Comparison of ENCODE assay signal across 37 cellular contexts in genomic region chr20:46300281-46300680, GRCh38. TPM values are rescaled to one million over a fixed set of nuclear protein-coding genes. Genes with fewer than 3 reads are reported as not detected.
"Had no signal": no experiment of that assay in that cellular context is flagged by ENCODE, and none has a peak within 500 bp of the region (broad histone marks: within the 10 kb centered on the region; RNA-seq: fewer than 3 reads in every experiment).

No MANE protein-coding gene starts in this region.

- H3K4me3 Mint-ChIP-seq: activated B cell treated with CpG ODN at 0.5 μM for 24 hours; activated CD4-positive, alpha-beta memory T cell treated with anti-CD3 and anti-CD28 coated beads for 36 hours; activated CD4-positive, alpha-beta T cell treated with anti-CD3 and anti-CD28 coated beads, Interleukin-2, amount 10 ng/mL, durations not matched to agents 24 days and 14 days; activated CD8-positive, alpha-beta memory T cell treated with anti-CD3 and anti-CD28 coated beads, Interleukin-2, amount 10 ng/mL, durations not matched to agents 7 days and 5 days; activated CD8-positive, alpha-beta T cell treated with anti-CD3 and anti-CD28 coated beads for 36 hours; activated naive CD4-positive, alpha-beta T cell treated with anti-CD3 and anti-CD28 coated beads, Interleukin-2, amount 10 ng/mL, durations not matched to agents 7 days and 5 days; activated naive CD4-positive, alpha-beta T cell treated with anti-CD3 and anti-CD28 coated beads, Interleukin-2, amount 50 U/mL, for 24 hours; activated naive CD8-positive, alpha-beta T cell; activated naive CD8-positive, alpha-beta T cell treated with anti-CD3 and anti-CD28 coated beads, Interleukin-2, amount 10 ng/mL, durations not matched to agents 7 days and 5 days; activated naive CD8-positive, alpha-beta T cell treated with anti-CD3 and anti-CD28 coated beads, Interleukin-2, amount 50 U/mL, for 24 hours; activated T-cell treated with anti-CD3 and anti-CD28 coated beads, Interleukin-2, amount 50 U/mL, for 24 hours; brain; central memory CD8-positive, alpha-beta T cell; T-cell; T-helper 2 cell treated with Interferon-gamma antibody and Interleukin-4, amounts not matched to agents 5 μg/mL and 100 μg/mL, for 36 hours had no signal

- H3K9me3 ChIP-seq: ascending aorta had no signal

- DNase-seq: activated B cell treated with CpG ODN at 0.5 μM for 24 hours; activated CD4-positive, alpha-beta memory T cell treated with anti-CD3 and anti-CD28 coated beads for 36 hours; activated CD4-positive, alpha-beta T cell treated with anti-CD3 and anti-CD28 coated beads for 4 hours; activated CD4-positive, alpha-beta T cell treated with anti-CD3 and anti-CD28 coated beads, Interleukin-2, amount 10 ng/mL, durations not matched to agents 24 days and 14 days; activated CD4-positive, alpha-beta T cell treated with anti-CD3 and anti-CD28 coated beads, Interleukin-2, amount 50 U/mL, for 1 hour; activated CD4-positive, alpha-beta T cell treated with anti-CD3 and anti-CD28 coated beads, Interleukin-2, amount 50 U/mL, for 4 hours; activated CD4-positive, CD25-positive, alpha-beta regulatory T cell treated with anti-CD3 and anti-CD28 coated beads, Interleukin-2, amount 50 U/mL, for 72 hours; activated CD8-positive, alpha-beta memory T cell treated with anti-CD3 and anti-CD28 coated beads, Interleukin-2, amount 10 ng/mL, durations not matched to agents 7 days and 5 days; activated CD8-positive, alpha-beta memory T cell treated with anti-CD3 and anti-CD28 coated beads, Interleukin-2, amount 50 U/mL, for 48 hours; activated CD8-positive, alpha-beta T cell treated with anti-CD3 and anti-CD28 coated beads for 36 hours; activated effector memory CD4-positive, alpha-beta T cell treated with Interleukin-2 at 50 U/mL for 16 hours; activated gamma-delta T cell; activated naive CD4-positive, alpha-beta T cell treated with anti-CD3 and anti-CD28 coated beads, Interleukin-2, amount 10 ng/mL, durations not matched to agents 7 days and 5 days; activated naive CD4-positive, alpha-beta T cell treated with Interleukin-2 at 50 U/mL for 16 hours; activated naive CD8-positive, alpha-beta T cell treated with anti-CD3 and anti-CD28 coated beads, Interleukin-2, amount 10 ng/mL, durations not matched to agents 7 days and 5 days; activated naive CD8-positive, alpha-beta T cell treated with anti-CD3 and anti-CD28 coated beads, Interleukin-2, amount 50 U/mL, for 24 hours; activated T-cell treated with anti-CD3 and anti-CD28 coated beads, Interleukin-2, amount 50 U/mL, for 24 hours; activated T-cell treated with anti-CD3 and anti-CD28 coated beads, Interleukin-2, amount 50 U/mL, for 48 hours; amygdala; anterior cingulate cortex; caudate nucleus; cerebellar nuclear complex; T-cell; T-helper 2 cell; T-helper 9 cell had no signal

- H3K4me1 Mint-ChIP-seq: activated B cell treated with CpG ODN at 0.5 μM for 24 hours; activated CD4-positive, alpha-beta T cell treated with anti-CD3 and anti-CD28 coated beads, Interleukin-2, amount 10 ng/mL, durations not matched to agents 24 days and 14 days; activated CD8-positive, alpha-beta memory T cell treated with anti-CD3 and anti-CD28 coated beads, Interleukin-2, amount 10 ng/mL, durations not matched to agents 7 days and 5 days; activated naive CD4-positive, alpha-beta T cell treated with anti-CD3 and anti-CD28 coated beads, Interleukin-2, amount 10 ng/mL, durations not matched to agents 7 days and 5 days; activated naive CD4-positive, alpha-beta T cell treated with anti-CD3 and anti-CD28 coated beads, Interleukin-2, amount 50 U/mL, for 24 hours; activated naive CD8-positive, alpha-beta T cell treated with anti-CD3 and anti-CD28 coated beads, Interleukin-2, amount 10 ng/mL, durations not matched to agents 7 days and 5 days; activated naive CD8-positive, alpha-beta T cell treated with anti-CD3 and anti-CD28 coated beads, Interleukin-2, amount 50 U/mL, for 24 hours; central memory CD8-positive, alpha-beta T cell; T-cell had no signal

- ATAC-seq: activated CD8-positive, alpha-beta memory T cell treated with anti-CD3 and anti-CD28 coated beads, Interleukin-2, amount 10 ng/mL, durations not matched to agents 7 days and 5 days; activated CD8-positive, alpha-beta T cell treated with anti-CD3 and anti-CD28 coated beads for 36 hours; activated naive CD8-positive, alpha-beta T cell treated with anti-CD3 and anti-CD28 coated beads, Interleukin-2, amount 50 U/mL, for 24 hours; T-cell had no signal

- H3K36me3 Mint-ChIP-seq: activated CD4-positive, alpha-beta memory T cell treated with anti-CD3 and anti-CD28 coated beads for 36 hours; activated CD8-positive, alpha-beta memory T cell treated with anti-CD3 and anti-CD28 coated beads, Interleukin-2, amount 10 ng/mL, durations not matched to agents 7 days and 5 days; activated naive CD4-positive, alpha-beta T cell treated with anti-CD3 and anti-CD28 coated beads, Interleukin-2, amount 10 ng/mL, durations not matched to agents 7 days and 5 days; activated naive CD4-positive, alpha-beta T cell treated with anti-CD3 and anti-CD28 coated beads, Interleukin-2, amount 50 U/mL, for 24 hours; activated naive CD8-positive, alpha-beta T cell; activated naive CD8-positive, alpha-beta T cell treated with anti-CD3 and anti-CD28 coated beads, Interleukin-2, amount 10 ng/mL, durations not matched to agents 7 days and 5 days; brain; T-cell had no signal

- H3K9me3 Mint-ChIP-seq: activated B cell treated with CpG ODN at 0.5 μM for 24 hours; activated CD4-positive, alpha-beta memory T cell treated with anti-CD3 and anti-CD28 coated beads for 36 hours; activated CD4-positive, alpha-beta T cell treated with anti-CD3 and anti-CD28 coated beads, Interleukin-2, amount 10 ng/mL, durations not matched to agents 24 days and 14 days; activated CD8-positive, alpha-beta T cell treated with anti-CD3 and anti-CD28 coated beads for 36 hours; activated naive CD4-positive, alpha-beta T cell treated with anti-CD3 and anti-CD28 coated beads, Interleukin-2, amount 10 ng/mL, durations not matched to agents 7 days and 5 days; activated naive CD4-positive, alpha-beta T cell treated with anti-CD3 and anti-CD28 coated beads, Interleukin-2, amount 50 U/mL, for 24 hours; activated naive CD8-positive, alpha-beta T cell treated with anti-CD3 and anti-CD28 coated beads, Interleukin-2, amount 10 ng/mL, durations not matched to agents 7 days and 5 days; activated naive CD8-positive, alpha-beta T cell treated with anti-CD3 and anti-CD28 coated beads, Interleukin-2, amount 50 U/mL, for 24 hours; activated T-cell treated with anti-CD3 and anti-CD28 coated beads, Interleukin-2, amount 50 U/mL, for 24 hours; activated T-helper 2 cell treated with anti-CD3 and anti-CD28 coated beads, Interferon-gamma antibody, Interleukin-2, Interleukin-4, amounts not matched to agents 10 μg/mL and 5 μg/mL and 100 μg/mL, durations not matched to agents 14 hours and 24 hours and 36 hours; brain; central memory CD8-positive, alpha-beta T cell; T-cell; T-helper 2 cell treated with Interferon-gamma antibody and Interleukin-4, amounts not matched to agents 5 μg/mL and 100 μg/mL, for 36 hours had no signal

- FAIRE-seq: bronchial epithelial cell, TTC549 had no signal

- H3K27ac Mint-ChIP-seq: activated B cell treated with CpG ODN at 0.5 μM for 24 hours; activated CD4-positive, alpha-beta memory T cell treated with anti-CD3 and anti-CD28 coated beads for 36 hours; activated CD4-positive, alpha-beta T cell treated with anti-CD3 and anti-CD28 coated beads, Interleukin-2, amount 10 ng/mL, durations not matched to agents 24 days and 14 days; activated CD8-positive, alpha-beta memory T cell treated with anti-CD3 and anti-CD28 coated beads, Interleukin-2, amount 10 ng/mL, durations not matched to agents 7 days and 5 days; activated CD8-positive, alpha-beta T cell treated with anti-CD3 and anti-CD28 coated beads for 36 hours; activated naive CD4-positive, alpha-beta T cell treated with anti-CD3 and anti-CD28 coated beads, Interleukin-2, amount 10 ng/mL, durations not matched to agents 7 days and 5 days; activated naive CD4-positive, alpha-beta T cell treated with anti-CD3 and anti-CD28 coated beads, Interleukin-2, amount 50 U/mL, for 24 hours; activated naive CD8-positive, alpha-beta T cell; activated naive CD8-positive, alpha-beta T cell treated with anti-CD3 and anti-CD28 coated beads, Interleukin-2, amount 10 ng/mL, durations not matched to agents 7 days and 5 days; activated naive CD8-positive, alpha-beta T cell treated with anti-CD3 and anti-CD28 coated beads, Interleukin-2, amount 50 U/mL, for 24 hours; activated T-cell treated with anti-CD3 and anti-CD28 coated beads, Interleukin-2, amount 50 U/mL, for 24 hours; activated T-helper 2 cell treated with anti-CD3 and anti-CD28 coated beads, Interferon-gamma antibody, Interleukin-2, Interleukin-4, amounts not matched to agents 10 μg/mL and 5 μg/mL and 100 μg/mL, durations not matched to agents 14 hours and 24 hours and 36 hours; brain; T-cell; T-helper 2 cell treated with Interferon-gamma antibody and Interleukin-4, amounts not matched to agents 5 μg/mL and 100 μg/mL, for 36 hours had no signal

RNA-seq across cellular contexts. Expression of gene CDH22, which starts 8.0 kb away (rescaled TPM):
- total RNA-seq: activated CD4-positive, alpha-beta memory T cell treated with anti-CD3 and anti-CD28 coated beads for 36 hours; activated CD4-positive, alpha-beta T cell treated with anti-CD3 and anti-CD28 coated beads, Interleukin-2, amount 10 ng/mL, durations not matched to agents 24 days and 14 days; activated CD8-positive, alpha-beta memory T cell treated with anti-CD3 and anti-CD28 coated beads, Interleukin-2, amount 10 ng/mL, durations not matched to agents 7 days and 5 days; activated CD8-positive, alpha-beta T cell treated with anti-CD3 and anti-CD28 coated beads for 36 hours; activated naive CD8-positive, alpha-beta T cell treated with anti-CD3 and anti-CD28 coated beads, Interleukin-2, amount 10 ng/mL, durations not matched to agents 7 days and 5 days; activated T-helper 2 cell treated with anti-CD3 and anti-CD28 coated beads, Interferon-gamma antibody, Interleukin-2, Interleukin-4, amounts not matched to agents 10 μg/mL and 5 μg/mL and 100 μg/mL, durations not matched to agents 14 hours and 24 hours and 36 hours; ascending aorta; bronchial epithelial cell; cardiac muscle cell; chondrocyte; T-cell; T-helper 1 cell treated with Interleukin-12 subunit alpha and Interleukin-12 subunit beta and Interleukin-4 antibody, amounts not matched to agents 30 ng/mL and 1 ng/mL, for 36 hours had no signal
